1 cellular context compared by ENCODE assay signal in the genomic region with DNA sequence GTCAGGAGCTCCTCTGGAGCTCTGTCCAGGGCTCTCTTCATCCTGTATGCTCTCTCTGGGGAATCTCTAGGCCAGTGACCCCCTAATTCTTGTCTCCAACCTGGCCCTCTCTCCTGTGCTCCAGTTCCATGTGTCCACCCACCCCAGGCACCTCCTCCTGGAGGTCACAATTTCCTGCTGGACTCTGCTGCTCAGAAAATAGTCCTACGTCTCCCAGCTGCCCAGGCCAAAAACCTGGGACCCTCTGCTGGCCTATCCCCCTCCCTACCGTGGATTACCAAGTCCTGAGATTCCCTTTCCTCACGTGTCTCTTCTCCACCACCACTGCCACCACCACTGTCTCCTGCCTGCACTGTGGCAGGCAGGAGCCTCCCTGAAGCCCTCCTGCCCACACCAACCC.
TF ChIP-seq lines count a peak whose summit lies in the region.

No MANE protein-coding gene starts in this region.

TF ChIP-seq in GM23338, 12 proteins besides CTCF, POLR2A, EP300 and RAD21:
- no peak for TF ChIP-seq REST (IDR thresholded peaks at IDR 0.05; ENCODE audit: unreplicated experiment)
- no peak for TF ChIP-seq ZNF331 (CRISPR knock-in tag; IDR thresholded peaks at IDR 0.05; ENCODE audit: low read depth)
- TF ChIP-seq, protein P1, sequence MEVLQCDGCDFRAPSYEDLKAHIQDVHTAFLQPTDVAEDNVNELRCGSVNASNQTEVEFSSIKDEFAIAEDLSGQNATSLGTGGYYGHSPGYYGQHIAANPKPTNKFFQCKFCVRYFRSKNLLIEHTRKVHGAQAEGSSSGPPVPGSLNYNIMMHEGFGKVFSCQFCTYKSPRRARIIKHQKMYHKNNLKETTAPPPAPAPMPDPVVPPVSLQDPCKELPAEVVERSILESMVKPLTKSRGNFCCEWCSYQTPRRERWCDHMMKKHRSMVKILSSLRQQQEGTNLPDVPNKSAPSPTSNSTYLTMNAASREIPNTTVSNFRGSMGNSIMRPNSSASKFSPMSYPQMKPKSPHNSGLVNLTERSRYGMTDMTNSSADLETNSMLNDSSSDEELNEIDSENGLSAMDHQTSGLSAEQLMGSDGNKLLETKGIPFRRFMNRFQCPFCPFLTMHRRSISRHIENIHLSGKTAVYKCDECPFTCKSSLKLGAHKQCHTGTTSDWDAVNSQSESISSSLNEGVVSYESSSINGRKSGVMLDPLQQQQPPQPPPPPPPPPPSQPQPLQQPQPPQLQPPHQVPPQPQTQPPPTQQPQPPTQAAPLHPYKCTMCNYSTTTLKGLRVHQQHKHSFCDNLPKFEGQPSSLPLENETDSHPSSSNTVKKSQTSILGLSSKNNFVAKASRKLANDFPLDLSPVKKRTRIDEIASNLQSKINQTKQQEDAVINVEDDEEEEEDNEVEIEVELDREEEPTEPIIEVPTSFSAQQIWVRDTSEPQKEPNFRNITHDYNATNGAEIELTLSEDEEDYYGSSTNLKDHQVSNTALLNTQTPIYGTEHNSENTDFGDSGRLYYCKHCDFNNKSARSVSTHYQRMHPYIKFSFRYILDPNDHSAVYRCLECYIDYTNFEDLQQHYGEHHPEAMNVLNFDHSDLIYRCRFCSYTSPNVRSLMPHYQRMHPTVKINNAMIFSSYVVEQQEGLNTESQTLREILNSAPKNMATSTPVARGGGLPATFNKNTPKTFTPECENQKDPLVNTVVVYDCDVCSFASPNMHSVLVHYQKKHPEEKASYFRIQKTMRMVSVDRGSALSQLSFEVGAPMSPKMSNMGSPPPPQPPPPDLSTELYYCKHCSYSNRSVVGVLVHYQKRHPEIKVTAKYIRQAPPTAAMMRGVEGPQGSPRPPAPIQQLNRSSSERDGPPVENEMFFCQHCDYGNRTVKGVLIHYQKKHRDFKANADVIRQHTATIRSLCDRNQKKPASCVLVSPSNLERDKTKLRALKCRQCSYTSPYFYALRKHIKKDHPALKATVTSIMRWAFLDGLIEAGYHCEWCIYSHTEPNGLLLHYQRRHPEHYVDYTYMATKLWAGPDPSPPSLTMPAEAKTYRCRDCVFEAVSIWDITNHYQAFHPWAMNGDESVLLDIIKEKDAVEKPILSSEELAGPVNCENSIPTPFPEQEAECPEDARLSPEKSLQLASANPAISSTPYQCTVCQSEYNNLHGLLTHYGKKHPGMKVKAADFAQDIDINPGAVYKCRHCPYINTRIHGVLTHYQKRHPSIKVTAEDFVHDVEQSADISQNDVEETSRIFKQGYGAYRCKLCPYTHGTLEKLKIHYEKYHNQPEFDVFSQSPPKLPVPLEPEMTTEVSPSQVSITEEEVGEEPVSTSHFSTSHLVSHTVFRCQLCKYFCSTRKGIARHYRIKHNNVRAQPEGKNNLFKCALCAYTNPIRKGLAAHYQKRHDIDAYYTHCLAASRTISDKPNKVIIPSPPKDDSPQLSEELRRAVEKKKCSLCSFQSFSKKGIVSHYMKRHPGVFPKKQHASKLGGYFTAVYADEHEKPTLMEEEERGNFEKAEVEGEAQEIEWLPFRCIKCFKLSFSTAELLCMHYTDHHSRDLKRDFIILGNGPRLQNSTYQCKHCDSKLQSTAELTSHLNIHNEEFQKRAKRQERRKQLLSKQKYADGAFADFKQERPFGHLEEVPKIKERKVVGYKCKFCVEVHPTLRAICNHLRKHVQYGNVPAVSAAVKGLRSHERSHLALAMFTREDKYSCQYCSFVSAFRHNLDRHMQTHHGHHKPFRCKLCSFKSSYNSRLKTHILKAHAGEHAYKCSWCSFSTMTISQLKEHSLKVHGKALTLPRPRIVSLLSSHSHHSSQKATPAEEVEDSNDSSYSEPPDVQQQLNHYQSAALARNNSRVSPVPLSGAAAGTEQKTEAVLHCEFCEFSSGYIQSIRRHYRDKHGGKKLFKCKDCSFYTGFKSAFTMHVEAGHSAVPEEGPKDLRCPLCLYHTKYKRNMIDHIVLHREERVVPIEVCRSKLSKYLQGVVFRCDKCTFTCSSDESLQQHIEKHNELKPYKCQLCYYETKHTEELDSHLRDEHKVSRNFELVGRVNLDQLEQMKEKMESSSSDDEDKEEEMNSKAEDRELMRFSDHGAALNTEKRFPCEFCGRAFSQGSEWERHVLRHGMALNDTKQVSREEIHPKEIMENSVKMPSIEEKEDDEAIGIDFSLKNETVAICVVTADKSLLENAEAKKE (CRISPR knock-in tag; IDR thresholded peaks at IDR 0.05) = no peak
- no peak for TF ChIP-seq CREB1 (CRISPR knock-in tag; IDR thresholded peaks at IDR 0.05; ENCODE audit: low read depth)
- TF ChIP-seq EZH2 (IDR thresholded peaks at IDR 0.05; ENCODE audit: low read depth, unreplicated experiment) = no peak
- TF ChIP-seq ETS1 (IDR thresholded peaks at IDR 0.05) = no peak
- TF ChIP-seq NANOG (IDR thresholded peaks at IDR 0.05; ENCODE audit: borderline replicate concordance) = no peak
